Comparison of ENCODE assay signal across 8 cellular contexts in the genomic region with DNA sequence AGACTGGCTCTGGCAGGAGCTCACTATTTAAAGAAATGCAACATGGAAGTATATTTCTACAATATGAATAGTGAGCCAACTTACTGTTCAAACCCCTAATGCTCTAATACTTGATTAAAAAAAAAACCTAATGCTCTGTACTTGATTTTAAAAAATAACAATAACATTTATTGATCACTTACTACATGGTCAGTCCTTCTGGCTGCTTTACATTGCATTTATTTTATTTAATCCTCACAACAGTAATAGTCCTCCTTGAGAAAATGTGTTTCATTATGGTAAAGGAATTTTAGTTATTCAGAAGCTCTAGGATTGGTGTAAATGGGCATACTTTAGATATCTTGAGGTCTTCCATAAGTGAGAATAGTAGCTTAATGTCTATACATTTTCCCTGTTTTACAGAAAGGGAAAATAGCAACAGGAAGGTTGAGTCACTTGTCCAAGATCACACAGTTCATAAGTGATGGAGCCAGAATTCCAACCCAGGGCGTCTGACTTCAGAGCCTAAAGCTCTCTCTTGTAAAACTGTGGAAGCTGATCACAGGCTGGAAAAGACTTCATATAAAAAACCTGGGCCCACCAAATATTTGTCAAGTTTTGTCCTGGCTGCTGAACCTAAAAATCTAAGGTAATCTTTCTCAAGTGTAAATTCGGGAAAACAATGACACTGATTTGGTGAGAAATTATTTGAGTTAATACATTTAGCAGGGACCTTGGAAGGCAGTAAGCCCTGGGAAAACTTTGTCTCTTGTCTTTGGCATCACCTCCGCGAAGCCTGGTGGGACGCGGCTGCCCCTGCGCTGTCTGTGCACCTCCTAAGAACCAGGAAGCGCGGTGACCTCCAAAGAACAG. TPM values are rescaled to one million over a fixed set of nuclear protein-coding genes. Genes with fewer than 3 reads are reported as not detected.
DNase-seq lines count a peak whose midpoint lies in the region; ATAC-seq and TF ChIP-seq lines count a peak whose summit lies in the region.

No MANE protein-coding gene starts in this region.

- peak overlapping the region; percentile 99 for H4K91ac ChIP-seq in trophoblast cell (ENCODE audit: low read depth, low read length)

- H3K79me2 ChIP-seq in trophoblast cell (ENCODE audit: control insufficient read depth, insufficient read depth, low read length, poor library complexity): peaks cover 11% of the 10 kb centered on the region

- peak overlapping the region; percentile 99 for H2BK5ac ChIP-seq in trophoblast cell (ENCODE audit: low read depth, low read length, poor library complexity)

- DNase-seq in NOMO-1 treated with DMSO at 0.1 percent for 48 hours (lab: John Stamatoyannopoulos, UW; ENCODE audit: unreplicated experiment) (peak; percentile 3), NOMO-1 treated with dmso at 0.1 percent for 144 hours (lab: John Stamatoyannopoulos, UW; ENCODE audit: unreplicated experiment) (no peak), T-helper 22 cell (ENCODE audit: low read depth) (peak; percentile 0), foreskin keratinocyte (peak in 1 of 2 donors; percentile 31), trophoblast cell (peak; percentile 6 to 43), GM10266 (ENCODE audit: extremely low spot score) (no peak), DMS114 treated with DMSO at 0.1 percent for 48 hours (lab: John Stamatoyannopoulos, UW; ENCODE audit: unreplicated experiment) (no peak)

- ATAC-seq in HG02973 (IDR thresholded peaks at IDR 0.05; ENCODE audit: unreplicated experiment) (peak; percentile 8), foreskin keratinocyte (no peak)

- H2BK12ac ChIP-seq in trophoblast cell (ENCODE audit: low read length): peak overlapping the region; percentile 93

- H3K9ac ChIP-seq in trophoblast cell (ENCODE audit: low read length): peak overlapping the region; percentile 94

- H2AK5ac ChIP-seq in trophoblast cell (ENCODE audit: low read length): peak overlapping the region; percentile 97

- H3K36me3 ChIP-seq in trophoblast cell (ENCODE audit: control insufficient read depth in 1 of 2, insufficient read depth in 2 of 2, low read length in 2 of 2): no peaks in the 10 kb centered on the region

- H3K4ac ChIP-seq in trophoblast cell (ENCODE audit: low read depth, low read length): peak overlapping the region; percentile 99

- peak overlapping the region; percentile 98 for H2BK120ac ChIP-seq in trophoblast cell (ENCODE audit: insufficient read depth, low read length, poor library complexity)

- H4K12ac ChIP-seq in trophoblast cell (ENCODE audit: low read depth, low read length): peak overlapping the region; percentile 92

- peak overlapping the region; percentile 99 for H3K4me3 ChIP-seq in trophoblast cell (ENCODE audit: low read depth, low read length)

- H3K4me1 ChIP-seq in foreskin keratinocyte: peaks cover 6% of the 10 kb centered on the region
- H3K4me1 ChIP-seq in trophoblast cell (ENCODE audit: control insufficient read depth in 1 of 2, insufficient read depth in 2 of 2, low read length in 2 of 2): peaks cover 0 to 3% of the 10 kb centered on the region in 2 experiments

- peak overlapping the region; percentile 95 for H4K8ac ChIP-seq in trophoblast cell (ENCODE audit: low read depth, low read length)

- WGBS in trophoblast cell (ENCODE audit: extremely low coverage, insufficient coverage, insufficient read length): no CpG with 5 or more reads among the region's 9 CpGs

- peak overlapping the region; percentile 99 for H3K18ac ChIP-seq in trophoblast cell (ENCODE audit: low read length)

- peak overlapping the region; percentile 96 for H2AFZ ChIP-seq in trophoblast cell (ENCODE audit: insufficient read depth, low read length, poor library complexity)

- H3K79me1 ChIP-seq in trophoblast cell (ENCODE audit: low read length): peaks cover 12% of the 10 kb centered on the region

- H3K23ac ChIP-seq in trophoblast cell (ENCODE audit: low read length): no peak overlapping the region

- H3K9me3 ChIP-seq in trophoblast cell (ENCODE audit: insufficient read depth, low read depth, low read length): no peaks in the 10 kb centered on the region

- H3K4me2 ChIP-seq in trophoblast cell (ENCODE audit: low read length): peak overlapping the region; percentile 80

- no peaks in the 10 kb centered on the region for H3K27me3 ChIP-seq in foreskin keratinocyte
- no peaks in the 10 kb centered on the region for H3K27me3 ChIP-seq in trophoblast cell (ENCODE audit: insufficient read depth, low read length)

- H3K14ac ChIP-seq in trophoblast cell (ENCODE audit: low read length): peak overlapping the region; percentile 99

- H3K27ac ChIP-seq in foreskin keratinocyte: peak overlapping the region; percentile 87
- H3K27ac ChIP-seq in trophoblast cell (ENCODE audit: low read depth, low read length): peak overlapping the region; percentile 96

- TF ChIP-seq CTCF in foreskin keratinocyte (conservative IDR thresholded peaks at IDR 0.05): no peak
- no peak for TF ChIP-seq CTCF in GM10266 (IDR thresholded peaks at IDR 0.05; ENCODE audit: control insufficient read depth, insufficient read depth, low read depth, missing control alignments)

RNA-seq across cellular contexts. Expression of a gene that starts 0.9 kb away (rescaled TPM):
- total RNA-seq in foreskin keratinocyte: 84.2 and 88.1 TPM in 2 replicates
- polyA plus RNA-seq in foreskin keratinocyte: 20.9 and 24.5 TPM in 2 replicates
- polyA plus RNA-seq in trophoblast cell (2013): 50.0 and 51.0 TPM in 2 replicates

Comparison
In these comparisons a context has a peak if more than half of its experiments do, and no peak if none do; other contexts are left out.
1. DNase-seq: peak in NOMO-1 treated with DMSO at 0.1 percent for 48 hours (single experiment), T-helper 22 cell (single experiment) and trophoblast cell (2 of 2); none in NOMO-1 treated with dmso at 0.1 percent for 144 hours (single experiment), GM10266 (single experiment) and DMS114 treated with DMSO at 0.1 percent for 48 hours (single experiment).